ENCODE assay signal across 29 cellular contexts in genomic region chr10:30074933-30075332, GRCh38. TPM values are rescaled to one million over a fixed set of nuclear protein-coding genes. Genes with fewer than 3 reads are reported as not detected.
"Had no signal": no experiment of that assay in that cellular context is flagged by ENCODE, and none has a peak within 500 bp of the region (broad histone marks: within the 10 kb centered on the region; RNA-seq: fewer than 3 reads in every experiment).

No MANE protein-coding gene starts in this region.

- H3K4me1 ChIP-seq: neural progenitor cell, parathyroid adenoma, psoas muscle, right lobe of liver, sigmoid colon, stomach, thyroid gland, tibial nerve, upper lobe of right lung, uterus had no signal

- H3K27ac Mint-ChIP-seq: naive thymus-derived CD8-positive, alpha-beta T cell; natural killer cell treated with Interleukin-12 subunit alpha and Interleukin-12 subunit beta and Interleukin-15 and Interleukin-18, amount 100 ng/mL, for 72 hours; nephron progenitor cell; neural progenitor cell; progenitor cell of endocrine pancreas; stimulated activated effector memory CD8-positive, alpha-beta T cell treated with anti-CD3 and anti-CD28 coated beads, Interleukin-12 subunit alpha, Interleukin-12 subunit beta, amount 100 ng/mL, for 72 hours; stimulated activated naive B cell treated with anti-CD40 and anti-IgM and Interleukin-4, amounts not matched to agents 10 μg/mL and 1 μg/mL and 100 μg/mL, for 72 hours; stimulated activated naive CD8-positive, alpha-beta T cell treated with anti-CD3 and anti-CD28 coated beads, Interleukin-15, Interleukin-2, amounts not matched to agents 100 ng/mL and 50 ng/mL, for 24 hours; type B pancreatic cell had no signal

- H2AFZ ChIP-seq: neural progenitor cell, parathyroid adenoma had no signal

- H3K9me3 Mint-ChIP-seq: natural killer cell treated with Interleukin-12 subunit alpha and Interleukin-12 subunit beta and Interleukin-15 and Interleukin-18, amount 100 ng/mL, for 72 hours; nephron progenitor cell; neural progenitor cell; stimulated activated effector memory CD8-positive, alpha-beta T cell treated with anti-CD3 and anti-CD28 coated beads, Interleukin-12 subunit alpha, Interleukin-12 subunit beta, amount 100 ng/mL, for 72 hours; stimulated activated naive B cell treated with anti-CD40 and anti-IgM and Interleukin-4, amounts not matched to agents 10 μg/mL and 1 μg/mL and 100 μg/mL, for 72 hours; stimulated activated naive CD8-positive, alpha-beta T cell treated with anti-CD3 and anti-CD28 coated beads, Interleukin-15, Interleukin-2, amounts not matched to agents 100 ng/mL and 50 ng/mL, for 24 hours had no signal

- H3K36me3 ChIP-seq: neural progenitor cell, ovary, right lobe of liver, sigmoid colon, stomach, thoracic aorta, thyroid gland, tibial nerve, upper lobe of right lung, uterus had no signal

- H3K9ac ChIP-seq: neural progenitor cell, parathyroid adenoma had no signal

- H3K36me3 Mint-ChIP-seq: naive thymus-derived CD8-positive, alpha-beta T cell; natural killer cell treated with Interleukin-12 subunit alpha and Interleukin-12 subunit beta and Interleukin-15 and Interleukin-18, amount 100 ng/mL, for 72 hours; neural progenitor cell; stimulated activated effector memory CD8-positive, alpha-beta T cell treated with anti-CD3 and anti-CD28 coated beads, Interleukin-12 subunit alpha, Interleukin-12 subunit beta, amount 100 ng/mL, for 72 hours; stimulated activated naive B cell treated with anti-CD40 and anti-IgM and Interleukin-4, amounts not matched to agents 10 μg/mL and 1 μg/mL and 100 μg/mL, for 72 hours; type B pancreatic cell had no signal

- H3K27ac ChIP-seq: neural progenitor cell, ovary, parathyroid adenoma, psoas muscle, right lobe of liver, sigmoid colon, stomach, thoracic aorta, thyroid gland, tibial nerve, upper lobe of right lung, uterus had no signal

- H3K4me1 Mint-ChIP-seq: naive thymus-derived CD8-positive, alpha-beta T cell; stimulated activated effector memory CD8-positive, alpha-beta T cell treated with anti-CD3 and anti-CD28 coated beads, Interleukin-12 subunit alpha, Interleukin-12 subunit beta, amount 100 ng/mL, for 72 hours; stimulated activated naive B cell treated with anti-CD40 and anti-IgM and Interleukin-4, amounts not matched to agents 10 μg/mL and 1 μg/mL and 100 μg/mL, for 72 hours had no signal

- H3K27me3 ChIP-seq: neural progenitor cell, ovary, right lobe of liver, sigmoid colon, stomach, thyroid gland, tibial nerve, upper lobe of right lung, uterus had no signal

- H3K4me3 ChIP-seq: neural progenitor cell, ovary, psoas muscle, right lobe of liver, sigmoid colon, stomach, thoracic aorta, thyroid gland, tibial nerve, upper lobe of right lung, uterus had no signal

- DNase-seq: naive thymus-derived CD8-positive, alpha-beta T cell; nephron progenitor cell; occipital lobe; ovary; posterior cingulate gyrus; psoas muscle; right cardiac atrium; right lobe of liver; sigmoid colon; small intestine; stimulated activated CD4-positive, alpha-beta T cell treated with anti-CD3 and anti-CD28 coated beads, Interleukin-15, amount 100 ng/mL, for 24 hours; stimulated activated CD4-positive, alpha-beta T cell treated with anti-CD3 and anti-CD28 coated beads, Interleukin-2, amount 100 ng/mL, for 24 hours; stimulated activated CD4-positive, alpha-beta T cell treated with anti-CD3 and anti-CD28 coated beads, Interleukin-2, amount 100 ng/mL, for 48 hours; stimulated activated CD4-positive, alpha-beta T cell treated with anti-CD3 and anti-CD28 coated beads, Interleukin-4, amount 100 ng/mL, for 24 hours; stimulated activated naive B cell treated with anti-CD40 and anti-IgM and Interleukin-4, amounts not matched to agents 10 μg/mL and 1 μg/mL and 100 μg/mL, for 72 hours; stimulated activated naive CD4-positive, alpha-beta T cell treated with Interleukin-2 at 50 U/mL for 16 hours; stomach; thyroid gland; upper lobe of right lung; uterus had no signal

- H3K4me2 ChIP-seq: neural progenitor cell had no signal

- H3K4me3 Mint-ChIP-seq: naive thymus-derived CD8-positive, alpha-beta T cell; natural killer cell treated with Interleukin-12 subunit alpha and Interleukin-12 subunit beta and Interleukin-15 and Interleukin-18, amount 100 ng/mL, for 72 hours; nephron progenitor cell; neural progenitor cell; stimulated activated effector memory CD8-positive, alpha-beta T cell treated with anti-CD3 and anti-CD28 coated beads, Interleukin-12 subunit alpha, Interleukin-12 subunit beta, amount 100 ng/mL, for 72 hours; stimulated activated naive B cell treated with anti-CD40 and anti-IgM and Interleukin-4, amounts not matched to agents 10 μg/mL and 1 μg/mL and 100 μg/mL, for 72 hours; stimulated activated naive CD8-positive, alpha-beta T cell treated with anti-CD3 and anti-CD28 coated beads, Interleukin-15, Interleukin-2, amounts not matched to agents 100 ng/mL and 50 ng/mL, for 24 hours; type B pancreatic cell had no signal

- ATAC-seq: naive thymus-derived CD8-positive, alpha-beta T cell; natural killer cell treated with Interleukin-12 subunit alpha and Interleukin-12 subunit beta and Interleukin-15 and Interleukin-18, amount 100 ng/mL, for 72 hours; psoas muscle; right cardiac atrium; right lobe of liver; stimulated activated effector memory CD8-positive, alpha-beta T cell treated with anti-CD3 and anti-CD28 coated beads, Interleukin-12 subunit alpha, Interleukin-12 subunit beta, amount 100 ng/mL, for 72 hours; stimulated activated naive B cell treated with anti-CD40 and anti-IgM and Interleukin-4, amounts not matched to agents 10 μg/mL and 1 μg/mL and 100 μg/mL, for 72 hours; upper lobe of right lung had no signal

- H3K27me3 Mint-ChIP-seq: stimulated activated naive B cell treated with anti-CD40 and anti-IgM and Interleukin-4, amounts not matched to agents 10 μg/mL and 1 μg/mL and 100 μg/mL, for 72 hours; type B pancreatic cell had no signal

- H3K9me3 ChIP-seq: ovary, psoas muscle, right lobe of liver, sigmoid colon, stomach, thoracic aorta, thyroid gland, tibial nerve, upper lobe of right lung, uterus had no signal

RNA-seq across cellular contexts. Expression of gene JCAD, which starts 15.5 kb away (rescaled TPM):
- total RNA-seq: naive thymus-derived CD8-positive, alpha-beta T cell had no signal
- polyA plus RNA-seq: naive thymus-derived CD8-positive, alpha-beta T cell had no signal
